22 cellular contexts compared by ENCODE assay signal in genomic region chr6:168095171-168095691, GRCh38. TPM values are rescaled to one million over a fixed set of nuclear protein-coding genes. Genes with fewer than 3 reads are reported as not detected.
DNase-seq lines count a peak whose midpoint lies in the region; ATAC-seq and TF ChIP-seq lines count a peak whose summit lies in the region.
"Had no signal": no experiment of that assay in that cellular context is flagged by ENCODE, and none has a peak within 500 bp of the region (broad histone marks: within the 10 kb centered on the region; RNA-seq: fewer than 3 reads in every experiment).

No MANE protein-coding gene starts in this region.

- ATAC-seq in aorta (ENCODE audit: low FRiP score) = no peak

- intact Hi-C loops in left ventricle myocardium inferior (cut with micrococcal nuclease) (no loop called here), cardiac septum (cut with DNase I) (no loop called here), aorta (cut with DNase I) (no loop called here)

- WGBS in aorta, 2 donors = 87 to 91% methylated on average over 17 of the region's 17 CpGs
- 81 to 85% methylated on average over 16 to 17 of the region's 17 CpGs for WGBS in GM23248 (ENCODE audit: low coverage in 1 of 2, low lambda C conversion rate in 2 of 2, missing lambda C conversion rate in 2 of 2), 2 experiments

- H3K27ac Mint-ChIP-seq in chondrocyte (ENCODE audit: unreplicated experiment) (no peak overlapping the region), nephron (peak overlapping the region; percentile 11 to 53 (median 49))
- H3K27ac Mint-ChIP-seq: CD4-positive, CD25-positive, alpha-beta regulatory T cell; H9 had no signal

- H3K9ac ChIP-seq in GM23248 = no peak overlapping the region

- no peaks in the 10 kb centered on the region for H3K79me2 ChIP-seq in GM23248 (ENCODE audit: insufficient read depth)

- H3K4me3 Mint-ChIP-seq in chondrocyte (ENCODE audit: unreplicated experiment) = no peak overlapping the region
- H3K4me3 Mint-ChIP-seq in nephron = no peak overlapping the region
- H3K4me3 Mint-ChIP-seq: CD4-positive, CD25-positive, alpha-beta regulatory T cell; H9 had no signal

- H3K36me3 ChIP-seq in left ventricle myocardium inferior (no peaks in the 10 kb centered on the region), aorta (ENCODE audit: control insufficient read depth in 1 of 2, insufficient read depth in 2 of 2, low read length in 1 of 2) (no peaks in the 10 kb centered on the region), GM23248 (ENCODE audit: low read depth) (no peaks in the 10 kb centered on the region)
- H3K36me3 ChIP-seq: BE2C, SJCRH30 had no signal

- no peak for TF ChIP-seq CTCF in left ventricle myocardium inferior (IDR thresholded peaks at IDR 0.05; ENCODE audit: borderline replicate concordance)
- no peak for TF ChIP-seq CTCF in chondrocyte (IDR thresholded peaks at IDR 0.05)
- TF ChIP-seq CTCF in nephron (IDR thresholded peaks at IDR 0.05; ENCODE audit: unreplicated experiment in 3 of 3) = no peak

- H3K27me3 ChIP-seq in left ventricle myocardium inferior (ENCODE audit: low read depth) (peaks cover 14% of the 10 kb centered on the region), aorta (ENCODE audit: control insufficient read depth in 1 of 2, insufficient read depth in 2 of 2, low read length in 1 of 2) (no peaks in the 10 kb centered on the region), GM23248 (replicated peaks; ENCODE audit: insufficient read depth) (peaks cover 5% of the 10 kb centered on the region)
- H3K27me3 ChIP-seq: BE2C had no signal

- in situ Hi-C loops in GM23248 (cut with MboI) = no loop called here

- peaks cover 25% of the 10 kb centered on the region for H3K4me1 ChIP-seq in left ventricle myocardium inferior
- H3K4me1 ChIP-seq in aorta (ENCODE audit: control insufficient read depth in 1 of 2, insufficient read depth in 2 of 2, low read length in 2 of 2) = no peaks in the 10 kb centered on the region
- H3K4me1 ChIP-seq in GM23248 (ENCODE audit: insufficient read depth) = no peaks in the 10 kb centered on the region
- H3K4me1 ChIP-seq: BE2C, SJCRH30 had no signal

- no peak overlapping the region for H2AFZ ChIP-seq in GM23248

- H3K36me3 Mint-ChIP-seq in chondrocyte (ENCODE audit: low read depth) (no peaks in the 10 kb centered on the region), nephron (ENCODE audit: low read depth) (no peaks in the 10 kb centered on the region)
- H3K36me3 Mint-ChIP-seq: CD4-positive, CD25-positive, alpha-beta regulatory T cell had no signal

- H3K9me3 Mint-ChIP-seq in chondrocyte (ENCODE audit: low read depth) (peaks cover 2% of the 10 kb centered on the region), nephron (no peaks in the 10 kb centered on the region)

- H4K20me1 ChIP-seq in GM23248 (ENCODE audit: insufficient read depth) = no peaks in the 10 kb centered on the region

- H3K4me1 Mint-ChIP-seq in chondrocyte (ENCODE audit: low read depth) (no peaks in the 10 kb centered on the region), nephron (peaks cover 43% of the 10 kb centered on the region)
- H3K4me1 Mint-ChIP-seq: CD4-positive, CD25-positive, alpha-beta regulatory T cell had no signal

- H3K27ac ChIP-seq in left ventricle myocardium inferior (replicated peaks) = no peak overlapping the region
- H3K27ac ChIP-seq in aorta (ENCODE audit: low read depth in 1 of 2, low read length in 2 of 2) = no peak overlapping the region
- no peak overlapping the region for H3K27ac ChIP-seq in GM23248
- H3K27ac ChIP-seq: RWPE1, SJCRH30 had no signal

- peak; percentile 11 for DNase-seq in left ventricle myocardium inferior
- DNase-seq in cardiac septum (ENCODE audit: low spot score) = no peak
- DNase-seq in chondrocyte (ENCODE audit: low spot score) = peak; percentile 82
- peak; percentile 21 to 51 for DNase-seq in aorta
- no peak for DNase-seq in GM23248
- DNase-seq in mesenteric fat pad (ENCODE audit: low spot score) = no peak
- DNase-seq: BE2C; CD4-positive, CD25-positive, alpha-beta regulatory T cell; DMS79 treated with DMSO at 0.1 percent for 48 hours; H9; IMR-90; NCI-H1105; NCI-H146; NCI-H2081; NCI-H2171; NCI-H345; NCI-H524; NCI-H774; NK-92 treated with Interleukin-12 subunit alpha and Interleukin-12 subunit beta, amount 100 ng/mL, for 24 hours; SJCRH30 had no signal

- H3K9me2 ChIP-seq in GM23248 (ENCODE audit: insufficient read depth) = no peaks in the 10 kb centered on the region

- no peaks in the 10 kb centered on the region for H3K9me3 ChIP-seq in left ventricle myocardium inferior (replicated peaks)
- H3K9me3 ChIP-seq in aorta (ENCODE audit: control insufficient read depth, low read length) = no peaks in the 10 kb centered on the region
- H3K9me3 ChIP-seq in GM23248 (ENCODE audit: low read depth) = no peaks in the 10 kb centered on the region
- H3K9me3 ChIP-seq: BE2C, SJCRH30 had no signal

- H3K27me3 Mint-ChIP-seq in chondrocyte (ENCODE audit: low read depth) (peaks cover 2% of the 10 kb centered on the region), nephron (ENCODE audit: low read depth) (peaks cover 24% of the 10 kb centered on the region)
- H3K27me3 Mint-ChIP-seq: CD4-positive, CD25-positive, alpha-beta regulatory T cell had no signal

- H3F3A ChIP-seq in GM23248 (ENCODE audit: insufficient read depth) = no peaks in the 10 kb centered on the region

- no peak overlapping the region for H3K4me2 ChIP-seq in GM23248 (ENCODE audit: unreplicated experiment)

- no peak overlapping the region for H3K4me3 ChIP-seq in left ventricle myocardium inferior
- no peak overlapping the region for H3K4me3 ChIP-seq in aorta (ENCODE audit: low read length in 2 of 2)
- no peak overlapping the region for H3K4me3 ChIP-seq in GM23248
- H3K4me3 ChIP-seq: SJCRH30 had no signal

RNA-seq across cellular contexts. Expression of gene FRMD1, which starts 16.2 kb away (rescaled TPM):
- total RNA-seq in left ventricle myocardium inferior = 0.16 TPM
- not detected for total RNA-seq in cardiac septum
- total RNA-seq in chondrocyte = 0.20 to 0.28 TPM in 2 of 3 replicates, not detected in the other
- under 1 TPM; 0.06 to 0.19 TPM for total RNA-seq in aorta
- polyA plus RNA-seq in aorta = under 1 TPM; 0.03 to 0.38 TPM
- total RNA-seq in GM23248 (2014; rRNA removed; shearing (Covaris generic)) = not detected in 2 replicates
- polyA plus RNA-seq in GM23248 (2016; fragmentation: Nextera tagmentation; extraction: Ambion mirVana) = not detected in 2 replicates
- total RNA-seq in mesenteric fat pad = 7.6 TPM
- total RNA-seq: CD4-positive, CD25-positive, alpha-beta regulatory T cell; H9; IMR-90; SJCRH30 had no signal
- polyA plus RNA-seq: CD4-positive, CD25-positive, alpha-beta regulatory T cell; IMR-90 had no signal

Comparison
In these comparisons a context has a peak if more than half of its experiments do, and no peak if none do; other contexts are left out.
1. DNase-seq: peak in left ventricle myocardium inferior (single experiment), chondrocyte (single experiment) and aorta (2 of 2); none in cardiac septum (single experiment), GM23248 (single experiment) and mesenteric fat pad (single experiment).